ENCODE assay signal across 8 cellular contexts in the genomic region with DNA sequence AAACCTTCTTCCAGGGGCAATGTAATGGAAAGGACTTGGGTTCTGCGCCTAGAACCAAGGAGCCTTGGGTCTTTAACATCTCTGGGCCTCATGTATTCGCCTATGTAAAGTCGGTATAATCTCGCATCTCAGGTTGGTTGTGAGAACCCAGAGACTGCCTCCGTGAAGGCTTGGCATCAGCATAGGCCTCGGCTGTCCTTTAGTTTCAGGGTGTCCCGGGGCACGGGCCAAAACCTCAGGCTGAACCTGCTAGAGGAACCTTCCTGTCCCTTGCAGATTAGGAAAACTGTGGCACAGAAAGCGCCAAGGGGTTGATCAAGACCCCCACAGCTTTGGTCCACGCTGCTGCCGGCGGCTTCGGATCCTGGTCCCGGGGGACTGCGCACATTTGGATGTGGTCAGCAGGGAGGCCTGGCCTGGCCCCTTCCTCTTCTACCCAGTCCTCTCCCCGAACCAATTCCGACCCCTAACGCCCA. TPM values are rescaled to one million over a fixed set of nuclear protein-coding genes. Genes with fewer than 3 reads are reported as not detected.
DNase-seq lines count a peak whose midpoint lies in the region; ATAC-seq and TF ChIP-seq lines count a peak whose summit lies in the region.

No MANE protein-coding gene starts in this region.

- in situ Hi-C loops in astrocyte of the spinal cord (cut with HindIII; ENCODE audit: low sequenced_read_pairs): no loop called here

- H3K27ac ChIP-seq in lower lobe of right lung: peak overlapping the region; percentile 84
- peak overlapping the region; percentile 56 to 80 (median 72) for H3K27ac ChIP-seq in thyroid gland

- no peaks in the 10 kb centered on the region for H3K9me3 Mint-ChIP-seq in activated T-cell treated with anti-CD3 and anti-CD28 coated beads, Interleukin-2, amount 50 U/mL, for 4 hours

- intact Hi-C loops in lower lobe of right lung (cut with DNase I) (no loop called here), thyroid gland (cut with DNase I) (loop anchor here (10.0 kb wide), 1 partner anchor 46 kb away; a partner anchor contains a TSS)

- no peak for TF ChIP-seq POLR2A in thyroid gland (IDR thresholded peaks at IDR 0.05)

- no peak for ATAC-seq in activated T-cell treated with anti-CD3 and anti-CD28 coated beads, Interleukin-2, amount 50 U/mL, for 4 hours
- ATAC-seq in lower lobe of right lung: no peak
- no peak for ATAC-seq in HG03457 (IDR thresholded peaks at IDR 0.05; ENCODE audit: unreplicated experiment)

- 66 to 72% methylated on average over 13 to 18 of the region's 18 CpGs for WGBS in thyroid gland, 2 donors

- H3K4me3 ChIP-seq in astrocyte of the spinal cord (ENCODE audit: low read depth, low read length) (peak overlapping the region; percentile 94), lower lobe of right lung (peak overlapping the region; percentile 86), thyroid gland (replicated peaks in 1 of 3) (peak overlapping the region in 1 of 3 donors; percentile 79)

- H3K36me3 Mint-ChIP-seq in activated T-cell treated with anti-CD3 and anti-CD28 coated beads, Interleukin-2, amount 50 U/mL, for 4 hours (ENCODE audit: insufficient read depth): no peaks in the 10 kb centered on the region

- H3K4me1 ChIP-seq in lower lobe of right lung: peaks cover 50% of the 10 kb centered on the region
- peaks cover 26 to 40% of the 10 kb centered on the region in 2 donors for H3K4me1 ChIP-seq in thyroid gland

- no peaks in the 10 kb centered on the region for H3K27me3 ChIP-seq in lower lobe of right lung (ENCODE audit: low read depth)
- no peaks in the 10 kb centered on the region for H3K27me3 ChIP-seq in thyroid gland

- TF ChIP-seq CTCF in astrocyte of the spinal cord (IDR thresholded peaks at IDR 0.05; ENCODE audit: low read depth, low read length): no peak
- no peak for TF ChIP-seq CTCF in lower lobe of right lung (IDR thresholded peaks at IDR 0.05)
- TF ChIP-seq CTCF in thyroid gland (IDR thresholded peaks at IDR 0.05): no peak

- H3K9me3 ChIP-seq in lower lobe of right lung (no peaks in the 10 kb centered on the region), thyroid gland (no peaks in the 10 kb centered on the region)

- H3K4me1 Mint-ChIP-seq in activated T-cell treated with anti-CD3 and anti-CD28 coated beads, Interleukin-2, amount 50 U/mL, for 4 hours (ENCODE audit: low read depth): peaks cover 17% of the 10 kb centered on the region

- H3K27me3 Mint-ChIP-seq in activated T-cell treated with anti-CD3 and anti-CD28 coated beads, Interleukin-2, amount 50 U/mL, for 4 hours (ENCODE audit: low read depth): no peaks in the 10 kb centered on the region

- H3K36me3 ChIP-seq in lower lobe of right lung: no peaks in the 10 kb centered on the region
- no peaks in the 10 kb centered on the region for H3K36me3 ChIP-seq in thyroid gland

- peak overlapping the region; percentile 96 for H3K4me3 Mint-ChIP-seq in activated T-cell treated with anti-CD3 and anti-CD28 coated beads, Interleukin-2, amount 50 U/mL, for 4 hours

- no peak for DNase-seq in activated T-cell treated with anti-CD3 and anti-CD28 coated beads, Interleukin-2, amount 50 U/mL, for 4 hours
- DNase-seq in activated T-cell treated with anti-CD3 and anti-CD28 coated beads for 4 hours (no peak), astrocyte of the spinal cord (ENCODE audit: low read depth, low spot score) (no peak), lower lobe of right lung (no peak), thyroid gland (no peak), SK-N-DZ (ENCODE audit: low spot score) (no peak), SHP77 treated with DMSO at 0.1 percent for 48 hours (lab: John Stamatoyannopoulos, UW) (no peak)

RNA-seq across cellular contexts. Expression of a gene that starts 0.8 kb away (rescaled TPM):
- 10 to 100 TPM; 17.4 to 19.5 (median 18.6) TPM for total RNA-seq in activated T-cell treated with anti-CD3 and anti-CD28 coated beads, Interleukin-2, amount 50 U/mL, for 4 hours
- total RNA-seq in lower lobe of right lung (21.7 TPM), thyroid gland (10 to 100 TPM; 11.4 to 18.9 (median 17.5) TPM)
- polyA plus RNA-seq in SK-N-DZ (2014; cell fraction: cytosol; rRNA removed): 22.4 and 24.2 TPM in 2 replicates
- polyA plus RNA-seq in SK-N-DZ (2014; cell fraction: nucleus; rRNA removed): 34.6 and 51.9 TPM in 2 replicates

RNA-seq across cellular contexts. Expression of a gene that starts 41.8 kb away (rescaled TPM):
- total RNA-seq in activated T-cell treated with anti-CD3 and anti-CD28 coated beads, Interleukin-2, amount 50 U/mL, for 4 hours: 1 to 10 TPM; 1.3 to 1.9 (median 1.3) TPM
- 13.5 TPM for total RNA-seq in lower lobe of right lung
- total RNA-seq in thyroid gland: 100 to 1,000 TPM in 1 of 4 donors, 10 to 100 TPM in 3; 52.0 to 103 (median 85.7) TPM
- 3.3 and 3.9 TPM in 2 replicates for polyA plus RNA-seq in SK-N-DZ (2014; cell fraction: cytosol; rRNA removed)
- 2.7 and 4.0 TPM in 2 replicates for polyA plus RNA-seq in SK-N-DZ (2014; cell fraction: nucleus; rRNA removed)

RNA-seq across cellular contexts. Expression of a gene that starts 50.7 kb away (rescaled TPM):
- total RNA-seq in activated T-cell treated with anti-CD3 and anti-CD28 coated beads, Interleukin-2, amount 50 U/mL, for 4 hours: 10 to 100 TPM; 16.0 to 20.3 (median 17.4) TPM
- 28.4 TPM for total RNA-seq in lower lobe of right lung
- total RNA-seq in thyroid gland: 10 to 100 TPM; 27.0 to 42.2 (median 37.0) TPM
- 7.3 and 7.7 TPM in 2 replicates for polyA plus RNA-seq in SK-N-DZ (2014; cell fraction: cytosol; rRNA removed)
- polyA plus RNA-seq in SK-N-DZ (2014; cell fraction: nucleus; rRNA removed): 12.7 and 14.7 TPM in 2 replicates

RNA-seq across cellular contexts. Expression of a gene that starts 50.8 kb away (rescaled TPM):
- total RNA-seq in activated T-cell treated with anti-CD3 and anti-CD28 coated beads, Interleukin-2, amount 50 U/mL, for 4 hours: 1 to 10 TPM; 4.8 to 8.9 (median 6.1) TPM
- total RNA-seq in lower lobe of right lung: 32.9 TPM
- total RNA-seq in thyroid gland: 10 to 100 TPM; 26.3 to 41.9 (median 35.6) TPM
- 6.7 and 12.2 TPM in 2 replicates for polyA plus RNA-seq in SK-N-DZ (2014; cell fraction: cytosol; rRNA removed)
- polyA plus RNA-seq in SK-N-DZ (2014; cell fraction: nucleus; rRNA removed): 116 and 122 TPM in 2 replicates

RNA-seq across cellular contexts. Expression of a gene that starts 55.6 kb away (rescaled TPM):
- total RNA-seq in activated T-cell treated with anti-CD3 and anti-CD28 coated beads, Interleukin-2, amount 50 U/mL, for 4 hours: 1 to 10 TPM; 2.8 to 6.1 (median 4.0) TPM
- total RNA-seq in lower lobe of right lung (76.3 TPM), thyroid gland (10 to 100 TPM; 17.3 to 52.5 (median 36.6) TPM)
- 25.4 and 28.6 TPM in 2 replicates for polyA plus RNA-seq in SK-N-DZ (2014; cell fraction: cytosol; rRNA removed)
- 838 and 851 TPM in 2 replicates for polyA plus RNA-seq in SK-N-DZ (2014; cell fraction: nucleus; rRNA removed)
